13 cellular contexts compared by ENCODE assay signal in genomic region chr7:48300301-48300700, GRCh38.
DNase-seq lines count a peak whose midpoint lies in the region; ATAC-seq, FAIRE-seq and TF ChIP-seq lines count a peak whose summit lies in the region.
"Had no signal": no experiment of that assay in that cellular context is flagged by ENCODE, and none has a peak within 500 bp of the region (broad histone marks: within the 10 kb centered on the region; RNA-seq: fewer than 3 reads in every experiment).

No MANE protein-coding gene starts in this region.

- no peak; a peak in 1 of 3 replicates for TF ChIP-seq EP300 in H1 (IDR thresholded peaks at IDR 0.05; ENCODE audit: borderline replicate concordance in 1 of 2, low read depth in 2 of 2, low read length in 2 of 2)

- H3K27me3 Mint-ChIP-seq in activated T-cell treated with anti-CD3 and anti-CD28 coated beads, Interleukin-2, amount 50 U/mL, for 4 hours (ENCODE audit: low read depth) = peaks cover 11% of the 10 kb centered on the region
- no peaks in the 10 kb centered on the region for H3K27me3 Mint-ChIP-seq in Calu3 (ENCODE audit: unreplicated experiment)
- H3K27me3 Mint-ChIP-seq: B cell had no signal

- H3K79me1 ChIP-seq in H1 (ENCODE audit: low read depth, low read length) = no peaks in the 10 kb centered on the region

- H3K14ac ChIP-seq in H1 (ENCODE audit: insufficient read length) = no peak overlapping the region

- no peak for ATAC-seq in activated T-cell treated with anti-CD3 and anti-CD28 coated beads, Interleukin-2, amount 50 U/mL, for 4 hours

- no peak overlapping the region for H4K91ac ChIP-seq in H1 (replicated peaks; ENCODE audit: insufficient read length, low read length)

- no peak overlapping the region for H2BK120ac ChIP-seq in H1 (replicated peaks; ENCODE audit: low read depth, low read length)

- TF ChIP-seq CTCF in H1 (IDR thresholded peaks at IDR 0.05; ENCODE audit: control extremely low read depth in 1 of 3, insufficient read depth in 1 of 3, low read depth in 1 of 3, low read length in 3 of 3) (no peak), Calu3 (IDR thresholded peaks at IDR 0.05; ENCODE audit: unreplicated experiment) (no peak)

- no peak overlapping the region for H3K56ac ChIP-seq in H1 (replicated peaks; ENCODE audit: insufficient read length, low read depth, low read length)

- 13% methylated on average over 2 of the region's 2 CpGs; no CpG with 5 or more reads in 1 of the 2 experiments for WGBS in H1 (ENCODE audit: extremely low coverage in 1 of 2, insufficient coverage in 1 of 2, insufficient read length in 1 of 2, insufficient replicate concordance in 2 of 2, low coverage in 1 of 2, low lambda C conversion rate in 2 of 2, missing lambda C conversion rate in 1 of 2), 2 experiments

- H3K4ac ChIP-seq in H1 (replicated peaks; ENCODE audit: insufficient read length, low read depth, low read length) = no peak overlapping the region

- H3K27ac Mint-ChIP-seq in Calu3 (ENCODE audit: unreplicated experiment) = no peak overlapping the region
- H3K27ac Mint-ChIP-seq: B cell, CD14-positive monocyte had no signal

- H3K9me3 Mint-ChIP-seq in activated T-cell treated with anti-CD3 and anti-CD28 coated beads, Interleukin-2, amount 50 U/mL, for 4 hours = peaks cover 3% of the 10 kb centered on the region
- no peaks in the 10 kb centered on the region for H3K9me3 Mint-ChIP-seq in Calu3 (ENCODE audit: low read depth, unreplicated experiment)

- no peak overlapping the region for H3K27ac ChIP-seq in H1 (ENCODE audit: low read depth, low read length)
- no peak overlapping the region for H3K27ac ChIP-seq in iPS-20b (ENCODE audit: low read length)
- H3K27ac ChIP-seq: PC-9, RWPE1, SK-N-MC had no signal

- no peak overlapping the region for H4K8ac ChIP-seq in H1 (ENCODE audit: extremely low read depth, insufficient read depth, low read length)

- H3K4me3 Mint-ChIP-seq in activated T-cell treated with anti-CD3 and anti-CD28 coated beads, Interleukin-2, amount 50 U/mL, for 4 hours = no peak overlapping the region
- no peak overlapping the region for H3K4me3 Mint-ChIP-seq in Calu3 (ENCODE audit: low read depth, unreplicated experiment)
- H3K4me3 Mint-ChIP-seq: B cell, CD14-positive monocyte had no signal

- no peaks in the 10 kb centered on the region for H3K36me3 Mint-ChIP-seq in activated T-cell treated with anti-CD3 and anti-CD28 coated beads, Interleukin-2, amount 50 U/mL, for 4 hours (ENCODE audit: insufficient read depth)
- H3K36me3 Mint-ChIP-seq in Calu3 (ENCODE audit: insufficient read depth, unreplicated experiment) = no peaks in the 10 kb centered on the region

- H3K4me1 ChIP-seq in HAP-1 = peaks cover 3% of the 10 kb centered on the region; the same call in 1 of the 2 replicates
- peaks cover 0 to 8% (median 5%) of the 10 kb centered on the region in 4 experiments; a peak in 4 of 7 replicates for H3K4me1 ChIP-seq in H1 (replicated peaks in 1 of 4; ENCODE audit: control insufficient read depth in 3 of 4, insufficient read depth in 4 of 4, low read length in 3 of 4)
- H3K4me1 ChIP-seq in iPS-20b (ENCODE audit: insufficient read depth, low read length) = peaks cover 10% of the 10 kb centered on the region; the same call in 1 of the 2 replicates

- H3K4me1 Mint-ChIP-seq in activated T-cell treated with anti-CD3 and anti-CD28 coated beads, Interleukin-2, amount 50 U/mL, for 4 hours (ENCODE audit: low read depth) = no peaks in the 10 kb centered on the region
- H3K4me1 Mint-ChIP-seq in Calu3 (ENCODE audit: low read depth, unreplicated experiment) = peaks cover 9% of the 10 kb centered on the region
- H3K4me1 Mint-ChIP-seq: B cell had no signal

- H3K36me3 ChIP-seq in HAP-1 (replicated peaks) = no peaks in the 10 kb centered on the region
- no peaks in the 10 kb centered on the region for H3K36me3 ChIP-seq in H1 (ENCODE audit: control insufficient read depth in 2 of 4, insufficient read depth in 4 of 4, low read length in 3 of 4)
- no peaks in the 10 kb centered on the region for H3K36me3 ChIP-seq in iPS-20b (ENCODE audit: insufficient read depth, low read depth, low read length)

- peak overlapping the region in 1 of 2 experiments; percentile 34; a peak in 1 of 4 replicates for H3K4me2 ChIP-seq in H1 (ENCODE audit: insufficient read depth in 1 of 2, low read depth in 2 of 2, low read length in 2 of 2)
- H3K4me2 ChIP-seq: PC-9 had no signal

- H3K23me2 ChIP-seq in H1 (ENCODE audit: low read depth, low read length) = no peaks in the 10 kb centered on the region

- H3K23ac ChIP-seq in H1 (ENCODE audit: insufficient read length) = no peak overlapping the region

- DNase-seq in COR-L47 (lab: John Stamatoyannopoulos, UW) (peak; percentile 1), HAP-1 (ENCODE audit: low spot score in 2 of 2) (peak; percentile 13 to 14), H1 (ENCODE audit: low read depth in 1 of 2, low spot score in 2 of 2) (no peak), medulla oblongata (ENCODE audit: extremely low spot score) (no peak), Calu3 (no peak)
- DNase-seq in activated T-cell treated with anti-CD3 and anti-CD28 coated beads, Interleukin-2, amount 50 U/mL, for 4 hours = no peak
- DNase-seq: GF-D8 had no signal

- POLR2A ChIA-PET in H1 (lab: Charles Lee; ENCODE audit: partially characterized antibody) = no interaction called here

- no peak overlapping the region for H2BK20ac ChIP-seq in H1 (ENCODE audit: low read length)

- no peak overlapping the region for H2AFZ ChIP-seq in H1 (ENCODE audit: low read length)
- H2AFZ ChIP-seq: PC-9 had no signal

- no peak overlapping the region for H2BK15ac ChIP-seq in H1 (ENCODE audit: low read length)

- no peak overlapping the region for H3K9ac ChIP-seq in H1 (replicated peaks in 1 of 4; ENCODE audit: extremely low read depth in 1 of 4, low read depth in 3 of 4, low read length in 3 of 4)
- H3K9ac ChIP-seq in iPS-20b (ENCODE audit: low read depth, low read length) = peak overlapping the region; percentile 20; the same call in 1 of the 2 replicates

- CTCF ChIA-PET in H1 (lab: Charles Lee; ENCODE audit: partially characterized antibody) (interaction anchor here (0.5 to 4.1 kb wide), 20 partner anchors 11 to 976 kb away, joined by 3 to 22 read pairs (median 3); no protein-coding TSS in a partner anchor), Calu3 (lab: Charles Lee) (interaction anchor here (1.1 kb wide), 1 partner anchor 1491 kb away, joined by 3 read pairs; no protein-coding TSS in a partner anchor)

- TF ChIP-seq POLR2A in H1 (IDR thresholded peaks at IDR 0.05; ENCODE audit: control extremely low read depth in 1 of 2, low read depth in 2 of 2, low read length in 2 of 2) = no peak

- H3K9me3 ChIP-seq in HAP-1 (no peaks in the 10 kb centered on the region), H1 (ENCODE audit: insufficient read depth in 2 of 2, low read depth in 1 of 2, low read length in 1 of 2) (no peaks in the 10 kb centered on the region; a peak in 1 of 4 replicates), iPS-20b (ENCODE audit: insufficient read depth, low read depth, low read length) (peaks cover 4% of the 10 kb centered on the region; the same call in 1 of the 2 replicates)

- no peak for TF ChIP-seq RAD21 in H1 (IDR thresholded peaks at IDR 0.05 in 1 of 2, conservative IDR thresholded peaks at IDR 0.05 in 1 of 2; ENCODE audit: low read depth in 2 of 2, low read length in 2 of 2)

- intact Hi-C loops in Calu3 (cut with micrococcal nuclease; ENCODE audit: unreplicated experiment) = no loop called here

- no peak overlapping the region for H3K4me3 ChIP-seq in HAP-1
- H3K4me3 ChIP-seq in H1 (ENCODE audit: extremely low read depth in 1 of 4, insufficient read depth in 2 of 4, low read depth in 3 of 4, low read length in 4 of 4) = no peak overlapping the region; a peak in 1 of 8 replicates
- no peak overlapping the region for H3K4me3 ChIP-seq in iPS-20b (ENCODE audit: low read length)
- H3K4me3 ChIP-seq: PC-9, SK-N-MC had no signal

- H3K27me3 ChIP-seq in HAP-1 (ENCODE audit: low read depth) = no peaks in the 10 kb centered on the region
- no peaks in the 10 kb centered on the region for H3K27me3 ChIP-seq in H1 (replicated peaks in 1 of 4; ENCODE audit: control insufficient read depth in 3 of 4, extremely low read depth in 1 of 4, insufficient read depth in 3 of 4, low read length in 3 of 4)
- H3K27me3 ChIP-seq in iPS-20b (ENCODE audit: insufficient read depth, low read length) = no peaks in the 10 kb centered on the region

- no peak overlapping the region for H2AK5ac ChIP-seq in H1 (ENCODE audit: low read depth, low read length)

- H3K79me2 ChIP-seq in H1 (ENCODE audit: control insufficient read depth in 1 of 2, insufficient read depth in 2 of 2, low read length in 2 of 2) = no peaks in the 10 kb centered on the region

- no peaks in the 10 kb centered on the region for H4K20me1 ChIP-seq in H1 (replicated peaks in 1 of 2; ENCODE audit: control insufficient read depth in 1 of 2, insufficient read depth in 2 of 2, low read length in 2 of 2)

- peak overlapping the region; percentile 67; the same call in 1 of the 2 replicates for H2BK5ac ChIP-seq in H1 (ENCODE audit: low read depth, low read length)

- H3K18ac ChIP-seq in H1 (ENCODE audit: extremely low read depth, low read length) = no peak overlapping the region; the same call in 1 of the 2 replicates

- H2BK12ac ChIP-seq in H1 (ENCODE audit: low read depth, low read length) = 0 out of 2 replicates have a peak overlapping the region, but pooled peaks have one; percentile 77

- in situ Hi-C loops in HAP-1 (cut with MboI; ENCODE audit: low sequenced_read_pairs) = no loop called here

- BruUV-seq in Calu3 (replicated peaks; lab: Mats Ljungman, UMichigan) = no TSS peak

- no peak overlapping the region for H4K5ac ChIP-seq in H1 (ENCODE audit: insufficient read length, low read depth, low read length)

- FAIRE-seq in H1 (lab: Jason Lieb, UNC) = peak; percentile 90

TF ChIP-seq in H1, 55 proteins besides CTCF, POLR2A, EP300 and RAD21:
- TF ChIP-seq TCF12 (IDR thresholded peaks at IDR 0.05; ENCODE audit: low read depth, low read length) = 0 out of 2 replicates have a peak, but pooled peaks have one; percentile 44
- TF ChIP-seq RNF2 (IDR thresholded peaks at IDR 0.05; ENCODE audit: borderline replicate concordance, low read depth, low read length, missing control alignments, poor library complexity, severe bottlenecking) = no peak
- TF ChIP-seq HDAC2 (IDR thresholded peaks at IDR 0.05; ENCODE audit: borderline replicate concordance in 1 of 2, low read depth in 2 of 2, low read length in 2 of 2) = 0 out of 4 replicates have a peak, but pooled peaks of 1 of the 2 experiments have one; percentile 42
- 0 out of 2 replicates have a peak, but pooled peaks have one; percentile 3 for TF ChIP-seq MAFK (IDR thresholded peaks at IDR 0.05; ENCODE audit: low read depth, low read length)

Comparison
In these comparisons a context has a peak if more than half of its experiments do, and no peak if none do; other contexts are left out.
1. DNase-seq: peak in COR-L47 (single experiment) and HAP-1 (2 of 2); none in H1 (0 of 2), medulla oblongata (single experiment), activated T-cell treated with anti-CD3 and anti-CD28 coated beads, Interleukin-2, amount 50 U/mL, for 4 hours (single experiment) and Calu3 (single experiment).